In genomic region chr21:41751621-41752020, GRCh38 we compare ENCODE assay signal across 13 cellular contexts. TPM values are rescaled to one million over a fixed set of nuclear protein-coding genes. Genes with fewer than 3 reads are reported as not detected.
DNase-seq lines count a peak whose midpoint lies in the region; ATAC-seq and TF ChIP-seq lines count a peak whose summit lies in the region.
"Had no signal": no experiment of that assay in that cellular context is flagged by ENCODE, and none has a peak within 500 bp of the region (broad histone marks: within the 10 kb centered on the region; RNA-seq: fewer than 3 reads in every experiment).

No MANE protein-coding gene starts in this region.

- H3K9ac ChIP-seq in SK-N-MC (ENCODE audit: insufficient read length), result no peak overlapping the region

- no peak for TF ChIP-seq POLR2A in right lobe of liver (IDR thresholded peaks at IDR 0.05)

- ATAC-seq in right lobe of liver (peak; percentile 5 to 47 (median 19)), aorta (ENCODE audit: low FRiP score) (no peak), HG02763 (IDR thresholded peaks at IDR 0.05; ENCODE audit: unreplicated experiment) (no peak)

- intact Hi-C loops in right lobe of liver (cut with DNase I) (no loop called here), aorta (cut with DNase I) (no loop called here)

- H3K9me3 ChIP-seq in SK-N-MC (ENCODE audit: low read depth, low read length), result no peaks in the 10 kb centered on the region
- H3K9me3 ChIP-seq in right lobe of liver, result no peaks in the 10 kb centered on the region
- no peaks in the 10 kb centered on the region for H3K9me3 ChIP-seq in aorta (ENCODE audit: control insufficient read depth, low read length)

- H3K4me1 ChIP-seq in right lobe of liver (peaks cover 0 to 42% (median 20%) of the 10 kb centered on the region in 4 donors), aorta (ENCODE audit: control insufficient read depth in 1 of 2, insufficient read depth in 2 of 2, low read length in 2 of 2) (no peaks in the 10 kb centered on the region)

- no peak for TF ChIP-seq CTCF in right lobe of liver (IDR thresholded peaks at IDR 0.05)

- H3K4me3 ChIP-seq in SK-N-MC (no peak overlapping the region), right lobe of liver (no peak overlapping the region), aorta (ENCODE audit: low read length in 2 of 2) (no peak overlapping the region)

- DNase-seq in NOMO-1 treated with DMSO at 0.1 percent for 48 hours (lab: John Stamatoyannopoulos, UW; ENCODE audit: unreplicated experiment) (peak; percentile 2), NOMO-1 (lab: John Stamatoyannopoulos, UW; ENCODE audit: unreplicated experiment in 2 of 2) (no peak), SK-N-MC (ENCODE audit: low read depth, low spot score) (no peak), right lobe of liver (no peak), aorta (peak; percentile 33 to 57)
- no peak for DNase-seq in stimulated activated naive CD4-positive, alpha-beta T cell treated with Interleukin-2 at 50 U/mL for 16 hours (lab: John Stamatoyannopoulos, UW)
- DNase-seq in stimulated activated naive CD4-positive, alpha-beta T cell (lab: John Stamatoyannopoulos, UW), result no peak
- DNase-seq: activated B cell treated with CpG ODN at 0.5 μM for 24 hours, NCI-H1436, RPMI8226 had no signal

- H3K27ac ChIP-seq in SK-N-MC (0 out of 2 replicates have a peak overlapping the region, but pooled peaks have one; percentile 16), right lobe of liver (peak overlapping the region in 2 of 3 donors; percentile 4 to 68), aorta (ENCODE audit: low read depth in 1 of 2, low read length in 2 of 2) (no peak overlapping the region)

- H3K36me3 ChIP-seq in SK-N-MC (ENCODE audit: insufficient read depth, low read length), result peaks cover 80% of the 10 kb centered on the region
- peaks cover 0 to 30% (median 15%) of the 10 kb centered on the region in 4 donors for H3K36me3 ChIP-seq in right lobe of liver
- no peaks in the 10 kb centered on the region for H3K36me3 ChIP-seq in aorta (ENCODE audit: control insufficient read depth in 1 of 2, insufficient read depth in 2 of 2, low read length in 1 of 2)

- H3K27me3 ChIP-seq in right lobe of liver, result no peaks in the 10 kb centered on the region
- H3K27me3 ChIP-seq in aorta (ENCODE audit: control insufficient read depth in 1 of 2, insufficient read depth in 2 of 2, low read length in 1 of 2), result no peaks in the 10 kb centered on the region

- 25% methylated on average over 3 of the region's 11 CpGs for WGBS in right lobe of liver (ENCODE audit: insufficient coverage, low coverage, low lambda C conversion rate, missing lambda C conversion rate)
- 80 to 81% methylated on average over 11 of the region's 11 CpGs for WGBS in aorta, 2 donors

RNA-seq across cellular contexts. Expression of gene RIPK4, which starts 15.2 kb away (rescaled TPM):
- 10 to 100 TPM in 5 of 6 experiments, 1 to 10 TPM in 1; 6.7 to 18.7 (median 12.7) TPM for total RNA-seq in right lobe of liver
- total RNA-seq in aorta, result 1 to 10 TPM; 3.0 to 3.6 TPM
- 1 to 10 TPM; 7.5 to 8.9 TPM for polyA plus RNA-seq in aorta
- total RNA-seq: frontal cortex had no signal
- polyA plus RNA-seq: AG04450 had no signal

Comparison
In these comparisons a context has a peak if more than half of its experiments do, and no peak if none do; other contexts are left out.
1. DNase-seq: peak in NOMO-1 treated with DMSO at 0.1 percent for 48 hours (single experiment) and aorta (2 of 2); none in NOMO-1 (0 of 2), SK-N-MC (single experiment), right lobe of liver (0 of 3), stimulated activated naive CD4-positive, alpha-beta T cell treated with Interleukin-2 at 50 U/mL for 16 hours (single experiment) and stimulated activated naive CD4-positive, alpha-beta T cell (0 of 6).
2. H3K27ac ChIP-seq: peak in SK-N-MC (single experiment) and right lobe of liver (2 of 3); none in aorta (0 of 2).
3. ATAC-seq: peak in right lobe of liver (4 of 4); none in aorta (single experiment) and HG02763 (single experiment).